ENCODE assay signal across 1 cellular context in the genomic region with DNA sequence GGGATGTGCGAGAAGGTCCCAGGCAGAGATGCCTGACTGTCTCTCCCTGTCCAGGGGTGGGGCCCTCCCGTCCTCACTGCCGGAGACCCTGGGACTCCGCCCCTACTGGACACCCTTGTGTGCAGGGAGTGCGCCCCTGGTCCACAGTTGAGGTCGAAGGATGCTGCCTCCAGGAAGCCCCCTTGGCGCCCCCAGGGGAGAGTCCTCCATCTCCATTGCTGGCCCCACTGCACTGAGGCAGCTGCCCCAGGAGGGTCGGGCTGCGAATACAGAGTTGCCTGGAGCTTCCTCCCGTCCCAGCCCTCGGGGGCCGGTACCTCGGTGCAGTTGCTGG.
TF ChIP-seq lines count a peak whose summit lies in the region.

No MANE protein-coding gene starts in this region.

TF ChIP-seq in GM12878, 131 proteins besides CTCF, POLR2A, EP300 and RAD21:
- TF ChIP-seq SMARCA5 (IDR thresholded peaks at IDR 0.05) (no peak), TARDBP (IDR thresholded peaks at IDR 0.05; ENCODE audit: borderline replicate concordance) (no peak), POU2F2 (IDR thresholded peaks at IDR 0.05; ENCODE audit: borderline replicate concordance, low read depth, low read length) (no peak), DPF2 (IDR thresholded peaks at IDR 0.05) (no peak), CREB1 (IDR thresholded peaks at IDR 0.05; ENCODE audit: low read depth) (no peak)
